1 cellular context compared by ENCODE assay signal in the genomic region with DNA sequence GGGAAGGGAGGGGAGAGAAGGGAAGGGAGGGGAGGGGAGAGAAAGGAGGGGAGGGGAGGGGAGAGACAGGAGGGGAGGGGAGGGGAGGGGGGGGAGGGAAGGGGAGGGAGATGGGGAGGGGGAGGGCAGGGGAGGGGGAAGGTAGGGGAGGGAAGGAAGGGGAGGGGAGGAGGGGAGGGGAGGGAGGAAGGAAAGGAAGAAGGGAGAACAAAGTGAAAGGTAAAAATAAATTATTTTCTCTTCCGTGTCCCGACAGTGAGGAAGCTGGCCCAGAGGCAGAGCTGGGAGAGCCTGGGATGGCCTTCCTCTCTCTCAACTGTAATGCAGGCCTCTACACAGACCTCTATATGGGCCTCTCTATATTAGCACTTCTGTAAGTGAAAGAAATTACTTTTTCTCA.
TF ChIP-seq lines count a peak whose summit lies in the region.

No MANE protein-coding gene starts in this region.

TF ChIP-seq in HepG2, 621 proteins besides CTCF, POLR2A, EP300 and RAD21:
- no peak for TF ChIP-seq STAG1 (CRISPR knock-in tag; IDR thresholded peaks at IDR 0.05)
- TF ChIP-seq ATM (IDR thresholded peaks at IDR 0.05; ENCODE audit: borderline replicate concordance): no peak
- TF ChIP-seq HNRNPK (IDR thresholded peaks at IDR 0.05; ENCODE audit: low read depth, low read length, poor library complexity, severe bottlenecking): peak; percentile 96
- TF ChIP-seq, protein P1, sequence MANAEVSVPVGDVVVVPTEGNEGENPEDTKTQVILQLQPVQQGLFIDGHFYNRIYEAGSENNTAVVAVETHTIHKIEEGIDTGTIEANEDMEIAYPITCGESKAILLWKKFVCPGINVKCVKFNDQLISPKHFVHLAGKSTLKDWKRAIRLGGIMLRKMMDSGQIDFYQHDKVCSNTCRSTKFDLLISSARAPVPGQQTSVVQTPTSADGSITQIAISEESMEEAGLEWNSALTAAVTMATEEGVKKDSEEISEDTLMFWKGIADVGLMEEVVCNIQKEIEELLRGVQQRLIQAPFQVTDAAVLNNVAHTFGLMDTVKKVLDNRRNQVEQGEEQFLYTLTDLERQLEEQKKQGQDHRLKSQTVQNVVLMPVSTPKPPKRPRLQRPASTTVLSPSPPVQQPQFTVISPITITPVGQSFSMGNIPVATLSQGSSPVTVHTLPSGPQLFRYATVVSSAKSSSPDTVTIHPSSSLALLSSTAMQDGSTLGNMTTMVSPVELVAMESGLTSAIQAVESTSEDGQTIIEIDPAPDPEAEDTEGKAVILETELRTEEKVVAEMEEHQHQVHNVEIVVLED (CRISPR knock-in tag; IDR thresholded peaks at IDR 0.05; ENCODE audit: borderline replicate concordance): no peak
- no peak for TF ChIP-seq RNF2 (conservative IDR thresholded peaks at IDR 0.05; ENCODE audit: low read depth)
- peak; percentile 78; the same call in 1 of the 2 replicates for TF ChIP-seq PCBP1 (IDR thresholded peaks at IDR 0.05; ENCODE audit: borderline replicate concordance, low read depth, low read length)
- TF ChIP-seq NFYB (CRISPR knock-in tag; IDR thresholded peaks at IDR 0.05): no peak
- TF ChIP-seq, protein P2, sequence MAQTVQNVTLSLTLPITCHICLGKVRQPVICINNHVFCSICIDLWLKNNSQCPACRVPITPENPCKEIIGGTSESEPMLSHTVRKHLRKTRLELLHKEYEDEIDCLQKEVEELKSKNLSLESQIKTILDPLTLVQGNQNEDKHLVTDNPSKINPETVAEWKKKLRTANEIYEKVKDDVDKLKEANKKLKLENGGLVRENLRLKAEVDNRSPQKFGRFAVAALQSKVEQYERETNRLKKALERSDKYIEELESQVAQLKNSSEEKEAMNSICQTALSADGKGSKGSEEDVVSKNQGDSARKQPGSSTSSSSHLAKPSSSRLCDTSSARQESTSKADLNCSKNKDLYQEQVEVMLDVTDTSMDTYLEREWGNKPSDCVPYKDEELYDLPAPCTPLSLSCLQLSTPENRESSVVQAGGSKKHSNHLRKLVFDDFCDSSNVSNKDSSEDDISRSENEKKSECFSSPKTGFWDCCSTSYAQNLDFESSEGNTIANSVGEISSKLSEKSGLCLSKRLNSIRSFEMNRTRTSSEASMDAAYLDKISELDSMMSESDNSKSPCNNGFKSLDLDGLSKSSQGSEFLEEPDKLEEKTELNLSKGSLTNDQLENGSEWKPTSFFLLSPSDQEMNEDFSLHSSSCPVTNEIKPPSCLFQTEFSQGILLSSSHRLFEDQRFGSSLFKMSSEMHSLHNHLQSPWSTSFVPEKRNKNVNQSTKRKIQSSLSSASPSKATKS (CRISPR knock-in tag; IDR thresholded peaks at IDR 0.05): no peak
- no peak for TF ChIP-seq ZNF350 (CRISPR knock-in tag; IDR thresholded peaks at IDR 0.05; ENCODE audit: borderline replicate concordance, low read depth)
- no peak for TF ChIP-seq ZNF205 (CRISPR knock-in tag; IDR thresholded peaks at IDR 0.05)
- no peak for TF ChIP-seq ZNF432 (CRISPR knock-in tag; IDR thresholded peaks at IDR 0.05; ENCODE audit: borderline replicate concordance)
- no peak for TF ChIP-seq ZNF674 (CRISPR knock-in tag; IDR thresholded peaks at IDR 0.05; ENCODE audit: low read depth)
- no peak for TF ChIP-seq CAMTA2 (CRISPR knock-in tag; IDR thresholded peaks at IDR 0.05; ENCODE audit: borderline replicate concordance)
- peak; percentile 49 for TF ChIP-seq PCBP2 (optimal IDR thresholded peaks at IDR 0.05; ENCODE audit: low read depth, low read length, poor library complexity, severe bottlenecking)
- TF ChIP-seq TAF1 (CRISPR knock-in tag; IDR thresholded peaks at IDR 0.05): no peak
- no peak for TF ChIP-seq NFKB2 (CRISPR knock-in tag; IDR thresholded peaks at IDR 0.05; ENCODE audit: borderline replicate concordance)
- no peak for TF ChIP-seq HOXA9 (CRISPR knock-in tag; IDR thresholded peaks at IDR 0.05; ENCODE audit: borderline replicate concordance)
- no peak for TF ChIP-seq ZKSCAN5 (CRISPR knock-in tag; IDR thresholded peaks at IDR 0.05)
- TF ChIP-seq HOXA5 (CRISPR knock-in tag; IDR thresholded peaks at IDR 0.05): no peak
- TF ChIP-seq, protein P3, sequence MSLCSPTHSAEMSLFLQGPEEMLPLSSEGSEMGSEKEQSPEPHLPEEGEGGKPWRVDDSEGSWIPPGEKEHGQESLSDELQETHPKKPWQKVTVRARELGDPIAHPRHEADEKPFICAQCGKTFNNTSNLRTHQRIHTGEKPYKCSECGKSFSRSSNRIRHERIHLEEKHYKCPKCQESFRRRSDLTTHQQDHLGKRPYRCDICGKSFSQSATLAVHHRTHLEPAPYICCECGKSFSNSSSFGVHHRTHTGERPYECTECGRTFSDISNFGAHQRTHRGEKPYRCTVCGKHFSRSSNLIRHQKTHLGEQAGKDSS (CRISPR knock-in tag; IDR thresholded peaks at IDR 0.05; ENCODE audit: borderline replicate concordance, low read depth): no peak
- TF ChIP-seq, protein P4, sequence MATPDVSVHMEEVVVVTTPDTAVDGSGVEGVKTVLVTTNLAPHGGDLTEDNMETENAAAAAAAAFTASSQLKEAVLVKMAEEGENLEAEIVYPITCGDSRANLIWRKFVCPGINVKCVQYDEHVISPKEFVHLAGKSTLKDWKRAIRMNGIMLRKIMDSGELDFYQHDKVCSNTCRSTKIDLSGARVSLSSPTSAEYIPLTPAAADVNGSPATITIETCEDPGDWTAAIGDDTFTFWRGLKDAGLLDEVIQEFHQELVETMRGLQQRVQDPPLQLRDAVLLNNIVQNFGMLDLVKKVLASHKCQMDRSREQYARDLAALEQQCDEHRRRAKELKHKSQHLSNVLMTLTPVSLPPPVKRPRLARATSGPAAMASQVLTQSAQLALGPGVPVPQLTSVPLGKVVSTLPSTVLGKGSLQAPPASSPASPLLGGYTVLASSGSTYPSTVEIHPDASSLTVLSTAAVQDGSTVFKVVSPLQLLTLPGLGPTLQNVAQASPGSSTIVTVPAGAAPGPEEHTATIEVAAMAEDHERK (CRISPR knock-in tag; IDR thresholded peaks at IDR 0.05; ENCODE audit: low read depth): no peak
- TF ChIP-seq, protein P5, sequence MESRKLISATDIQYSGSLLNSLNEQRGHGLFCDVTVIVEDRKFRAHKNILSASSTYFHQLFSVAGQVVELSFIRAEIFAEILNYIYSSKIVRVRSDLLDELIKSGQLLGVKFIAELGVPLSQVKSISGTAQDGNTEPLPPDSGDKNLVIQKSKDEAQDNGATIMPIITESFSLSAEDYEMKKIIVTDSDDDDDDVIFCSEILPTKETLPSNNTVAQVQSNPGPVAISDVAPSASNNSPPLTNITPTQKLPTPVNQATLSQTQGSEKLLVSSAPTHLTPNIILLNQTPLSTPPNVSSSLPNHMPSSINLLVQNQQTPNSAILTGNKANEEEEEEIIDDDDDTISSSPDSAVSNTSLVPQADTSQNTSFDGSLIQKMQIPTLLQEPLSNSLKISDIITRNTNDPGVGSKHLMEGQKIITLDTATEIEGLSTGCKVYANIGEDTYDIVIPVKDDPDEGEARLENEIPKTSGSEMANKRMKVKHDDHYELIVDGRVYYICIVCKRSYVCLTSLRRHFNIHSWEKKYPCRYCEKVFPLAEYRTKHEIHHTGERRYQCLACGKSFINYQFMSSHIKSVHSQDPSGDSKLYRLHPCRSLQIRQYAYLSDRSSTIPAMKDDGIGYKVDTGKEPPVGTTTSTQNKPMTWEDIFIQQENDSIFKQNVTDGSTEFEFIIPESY (CRISPR knock-in tag; IDR thresholded peaks at IDR 0.05): no peak
- no peak for TF ChIP-seq ELF3 (CRISPR knock-in tag; IDR thresholded peaks at IDR 0.05)
- no peak for TF ChIP-seq SAFB2 (CRISPR knock-in tag; IDR thresholded peaks at IDR 0.05; ENCODE audit: borderline replicate concordance, low read depth)
- TF ChIP-seq MLLT10 (CRISPR knock-in tag; IDR thresholded peaks at IDR 0.05): no peak
